In the genomic region with DNA sequence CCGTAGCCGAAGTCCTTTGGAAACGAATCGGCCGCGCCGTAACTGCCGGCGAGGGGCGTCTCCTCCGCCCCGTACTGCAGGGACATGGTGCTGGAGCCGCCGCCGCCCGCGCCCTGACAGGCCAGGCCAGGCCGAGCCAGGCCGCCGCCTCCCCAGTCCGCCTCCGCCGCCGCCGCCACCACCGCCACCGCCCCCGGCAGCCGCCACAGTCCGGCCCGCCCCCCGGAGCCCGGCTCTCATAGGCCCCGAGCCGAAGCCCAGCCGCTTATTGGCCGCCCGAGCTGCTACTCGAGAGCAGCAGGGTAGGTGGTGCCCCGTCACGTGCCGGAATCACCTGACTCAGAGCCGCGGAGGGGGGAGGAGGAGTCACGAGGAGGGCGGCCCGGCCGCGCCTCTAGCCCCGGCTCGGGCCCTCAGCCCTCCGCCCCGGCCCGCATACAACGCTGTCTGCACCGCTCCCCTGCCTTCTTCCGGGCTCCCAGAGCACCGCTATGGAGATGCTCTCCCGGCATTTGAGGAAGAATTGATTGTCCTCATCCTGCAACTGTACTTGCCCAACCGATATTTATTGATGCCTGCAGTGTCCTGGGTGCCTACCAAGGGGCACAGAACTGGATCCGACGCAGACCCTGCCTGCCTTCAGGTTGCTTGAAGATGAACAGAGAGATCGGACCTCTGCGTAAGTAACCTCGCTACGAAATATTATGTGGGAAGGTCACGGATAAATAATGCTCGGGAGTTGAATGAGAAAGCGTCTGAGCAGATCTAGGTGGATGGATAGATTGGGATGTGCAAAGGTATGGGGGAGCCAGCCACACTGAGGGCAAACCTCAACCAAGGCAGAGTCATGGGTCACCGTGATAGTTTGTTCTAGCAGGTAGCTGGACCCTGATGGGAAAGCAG, we compare ENCODE assay signal across 8 cellular contexts. TPM values are rescaled to one million over a fixed set of nuclear protein-coding genes. Genes with fewer than 3 reads are reported as not detected.
DNase-seq lines count a peak whose midpoint lies in the region; ATAC-seq and TF ChIP-seq lines count a peak whose summit lies in the region.

A gene with protein sequence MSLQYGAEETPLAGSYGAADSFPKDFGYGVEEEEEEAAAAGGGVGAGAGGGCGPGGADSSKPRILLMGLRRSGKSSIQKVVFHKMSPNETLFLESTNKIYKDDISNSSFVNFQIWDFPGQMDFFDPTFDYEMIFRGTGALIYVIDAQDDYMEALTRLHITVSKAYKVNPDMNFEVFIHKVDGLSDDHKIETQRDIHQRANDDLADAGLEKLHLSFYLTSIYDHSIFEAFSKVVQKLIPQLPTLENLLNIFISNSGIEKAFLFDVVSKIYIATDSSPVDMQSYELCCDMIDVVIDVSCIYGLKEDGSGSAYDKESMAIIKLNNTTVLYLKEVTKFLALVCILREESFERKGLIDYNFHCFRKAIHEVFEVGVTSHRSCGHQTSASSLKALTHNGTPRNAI (minus strand): TSS at position 212 of the 903 bp plus-strand sequence. CDS start 126 bp downstream, at position 86.

- H2AK5ac ChIP-seq in trophoblast cell (ENCODE audit: low read length): no peak within 1 kb of the TSS

- H3K23ac ChIP-seq in trophoblast cell (ENCODE audit: low read length): no peak within 1 kb of the TSS

- H2BK120ac ChIP-seq in trophoblast cell (ENCODE audit: insufficient read depth, low read length, poor library complexity): no peak within 1 kb of the TSS

- peak; percentile 100 for DNase-seq in GM13976 (ENCODE audit: low spot score)
- peak; percentile 95 for DNase-seq in NCI-H146 (lab: John Stamatoyannopoulos, UW)
- DNase-seq in T-cell: peak; percentile 94 to 100 (median 98)
- DNase-seq in cardiac septum (ENCODE audit: low spot score): peak; percentile 100
- peak; percentile 100 for DNase-seq in trophoblast cell
- DNase-seq in tibial nerve (ENCODE audit: low spot score in 2 of 2): peak; percentile 99

- H3K27ac ChIP-seq in adipose tissue (ENCODE audit: low read depth, low read length) (peak within 1 kb of the TSS; percentile 61), trophoblast cell (ENCODE audit: low read depth, low read length) (peak within 1 kb of the TSS; percentile 61), tibial nerve (peak within 1 kb of the TSS; percentile 74 to 94 (median 90))

- ATAC-seq in HG02852 (IDR thresholded peaks at IDR 0.05; ENCODE audit: unreplicated experiment) (peak; percentile 90), T-cell (replicated peaks in 1 of 4) (peak; percentile 98 to 99 (median 98))

- H3K9me3 ChIP-seq in trophoblast cell (ENCODE audit: insufficient read depth, low read depth, low read length) (no peaks in the 10 kb centered on the region), tibial nerve (no peaks in the 10 kb centered on the region)

- peak within 1 kb of the TSS; percentile 88 for H3K18ac ChIP-seq in trophoblast cell (ENCODE audit: low read length)

- H4K91ac ChIP-seq in trophoblast cell (ENCODE audit: low read depth, low read length): peak within 1 kb of the TSS; percentile 68

- peak within 1 kb of the TSS; percentile 65 for H2BK5ac ChIP-seq in trophoblast cell (ENCODE audit: low read depth, low read length, poor library complexity)

- H3K4me3 ChIP-seq in trophoblast cell (ENCODE audit: low read depth, low read length) (peak within 1 kb of the TSS; percentile 98), tibial nerve (peak within 1 kb of the TSS; percentile 73 to 97 (median 84))

- no peaks in the 10 kb centered on the region for H3K9me3 Mint-ChIP-seq in T-cell

- H3K4me1 ChIP-seq in trophoblast cell (ENCODE audit: control insufficient read depth in 1 of 2, insufficient read depth in 2 of 2, low read length in 2 of 2): peaks cover 0 to 2% of the 10 kb centered on the region in 2 experiments
- peaks cover 0 to 76% (median 31%) of the 10 kb centered on the region in 4 donors for H3K4me1 ChIP-seq in tibial nerve

- H3K36me3 ChIP-seq in trophoblast cell (ENCODE audit: control insufficient read depth in 1 of 2, insufficient read depth in 2 of 2, low read length in 2 of 2): peaks cover 2 to 9% of the 10 kb centered on the region in 2 experiments
- H3K36me3 ChIP-seq in tibial nerve: peaks cover 0 to 17% (median 7%) of the 10 kb centered on the region in 3 donors

- H3K9ac ChIP-seq in trophoblast cell (ENCODE audit: low read length): peak within 1 kb of the TSS; percentile 85

- peak; percentile 83 to 95 for TF ChIP-seq EP300 in tibial nerve (IDR thresholded peaks at IDR 0.05)

- H3K27me3 ChIP-seq in trophoblast cell (ENCODE audit: insufficient read depth, low read length): no peaks in the 10 kb centered on the region
- H3K27me3 ChIP-seq in tibial nerve: no peaks in the 10 kb centered on the region

- TF ChIP-seq CTCF in GM13976 (IDR thresholded peaks at IDR 0.05; ENCODE audit: borderline replicate concordance, control extremely low read depth, extremely low read depth, insufficient read depth, missing control alignments) (no peak), tibial nerve (IDR thresholded peaks at IDR 0.05) (peak in 2 of 5 experiments; percentile 23 to 42)

- TF ChIP-seq POLR2A in tibial nerve (IDR thresholded peaks at IDR 0.05): peak; percentile 50 to 84

- in situ Hi-C loops in GM13976 (cut with MboI; ENCODE audit: low sequenced_read_pairs, unreplicated experiment): no loop called here

- H3K14ac ChIP-seq in trophoblast cell (ENCODE audit: low read length): peak within 1 kb of the TSS; percentile 90

- H3K79me2 ChIP-seq in trophoblast cell (ENCODE audit: control insufficient read depth, insufficient read depth, low read length, poor library complexity): peaks cover 9% of the 10 kb centered on the region

- H3K4ac ChIP-seq in trophoblast cell (ENCODE audit: low read depth, low read length): peak within 1 kb of the TSS; percentile 13

- intact Hi-C loops in cardiac septum (cut with DNase I): loop anchor here (5.0 kb wide), 1 partner anchor 232 kb away; no protein-coding TSS in a partner anchor

- H3K79me1 ChIP-seq in trophoblast cell (ENCODE audit: low read length): peaks cover 4% of the 10 kb centered on the region

- H3K4me1 Mint-ChIP-seq in T-cell: peaks cover 51 to 77% (median 63%) of the 10 kb centered on the region in 3 donors

- POLR2A ChIA-PET in T-cell (lab: Charles Lee): no interaction called here

- peak within 1 kb of the TSS; percentile 81 to 94 (median 90) for H3K4me3 Mint-ChIP-seq in T-cell

- H2AFZ ChIP-seq in trophoblast cell (ENCODE audit: insufficient read depth, low read length, poor library complexity): peak within 1 kb of the TSS; percentile 88

- peak within 1 kb of the TSS; percentile 96 for H3K4me2 ChIP-seq in trophoblast cell (ENCODE audit: low read length)

- H3K27me3 Mint-ChIP-seq in T-cell: no peaks in the 10 kb centered on the region

- peaks cover 17% of the 10 kb centered on the region for H3K36me3 Mint-ChIP-seq in T-cell

- CTCF ChIA-PET in T-cell (lab: Charles Lee): no interaction called here

- no peak within 1 kb of the TSS for H4K12ac ChIP-seq in trophoblast cell (ENCODE audit: low read depth, low read length)

- peak within 1 kb of the TSS; percentile 86 to 87 for H3K27ac Mint-ChIP-seq in T-cell

- WGBS in adipose tissue, 3 donors: 0 to 1% (median 1%) methylated on average over 40 to 70 of the region's 70 CpGs
- no CpG with 5 or more reads among the region's 70 CpGs for WGBS in trophoblast cell (ENCODE audit: extremely low coverage, insufficient coverage, insufficient read length)
- WGBS in tibial nerve, 2 donors: 0% methylated on average over 20 to 35 of the region's 70 CpGs

- peak within 1 kb of the TSS; percentile 81 for H4K8ac ChIP-seq in trophoblast cell (ENCODE audit: low read depth, low read length)

- H2BK12ac ChIP-seq in trophoblast cell (ENCODE audit: low read length): no peak within 1 kb of the TSS

RNA-seq across cellular contexts. Expression of the gene that starts here (rescaled TPM):
- total RNA-seq in T-cell (10 to 100 TPM; 14.8 to 22.1 (median 18.8) TPM), cardiac septum (23.6 TPM), tibial nerve (10 to 100 TPM; 14.2 to 20.0 (median 17.5) TPM)
- polyA plus RNA-seq in adipose tissue: 10 to 100 TPM in 2 of 3 donors, 1 to 10 TPM in 1; 9.0 to 49.6 (median 27.0) TPM
- polyA plus RNA-seq in trophoblast cell (2013): 36.4 and 39.7 TPM in 2 replicates

Comparison
In these comparisons a context has a peak if more than half of its experiments do, and no peak if none do; other contexts are left out.
1. Peak in every context shown above with its lines: DNase-seq, ATAC-seq, H3K4me3 ChIP-seq and H3K27ac ChIP-seq.